Comparison of ENCODE assay signal across 25 cellular contexts in genomic region chr9:135423725-135424124, GRCh38. TPM values are rescaled to one million over a fixed set of nuclear protein-coding genes. Genes with fewer than 3 reads are reported as not detected.
DNase-seq lines count a peak whose midpoint lies in the region; ATAC-seq, FAIRE-seq and TF ChIP-seq lines count a peak whose summit lies in the region.
"Had no signal": no experiment of that assay in that cellular context is flagged by ENCODE, and none has a peak within 500 bp of the region (broad histone marks: within the 10 kb centered on the region; RNA-seq: fewer than 3 reads in every experiment).

No MANE protein-coding gene starts in this region.

- H3K27me3 ChIP-seq in K562 (ENCODE audit: control insufficient read depth in 2 of 2, insufficient read depth in 2 of 2, low read length in 2 of 2) (no peaks in the 10 kb centered on the region), aorta (ENCODE audit: control insufficient read depth in 1 of 2, insufficient read depth in 2 of 2, low read length in 1 of 2) (no peaks in the 10 kb centered on the region)
- H3K27me3 ChIP-seq: BE2C, BLaER1 had no signal

- H3K9ac ChIP-seq in K562 (ENCODE audit: insufficient read depth in 1 of 2, low read depth in 2 of 2, low read length in 2 of 2): no peak overlapping the region
- H3K9ac ChIP-seq: BLaER1 had no signal

- no peak for TF ChIP-seq RAD21 in K562 (CRISPR knock-in tag; conservative IDR thresholded peaks at IDR 0.05 in 1 of 2, IDR thresholded peaks at IDR 0.05 in 1 of 2)

- intact Hi-C loops in K562 (cut with micrococcal nuclease): loop anchor here (5.0 kb wide), 1 partner anchor 54 kb away; the partner anchor contains the start of gene PPP1R26
- intact Hi-C loops in aorta (cut with DNase I): no loop called here

- H4K20me1 ChIP-seq in K562 (replicated peaks; ENCODE audit: control insufficient read depth, insufficient read depth, low read length): no peaks in the 10 kb centered on the region
- H4K20me1 ChIP-seq: BLaER1 had no signal

- no peak overlapping the region for H3K27ac ChIP-seq in HEK293 (ENCODE audit: extremely low read depth, low read depth, low read length)
- H3K27ac ChIP-seq in K562 (ENCODE audit: extremely low read depth, low read depth, low read length): no peak overlapping the region
- H3K27ac ChIP-seq in aorta (ENCODE audit: low read depth in 1 of 2, low read length in 2 of 2): no peak overlapping the region
- H3K27ac ChIP-seq: BLaER1 had no signal

- no peak overlapping the region for H3K4me2 ChIP-seq in K562 (ENCODE audit: insufficient read depth, low read length)
- H3K4me2 ChIP-seq: BLaER1 had no signal

- no peaks in the 10 kb centered on the region for H3K79me2 ChIP-seq in K562 (ENCODE audit: control insufficient read depth, insufficient read depth, low read length)

- H3K4me3 ChIP-seq in HEK293 (ENCODE audit: low read depth, low read length): no peak overlapping the region
- no peak overlapping the region for H3K4me3 ChIP-seq in K562
- no peak overlapping the region for H3K4me3 ChIP-seq in aorta (ENCODE audit: low read length in 2 of 2)
- H3K4me3 ChIP-seq: BLaER1, GM12878 had no signal

- in situ Hi-C loops in K562 (cut with MboI): no loop called here

- no peak for TF ChIP-seq EP300 in K562 (IDR thresholded peaks at IDR 0.05; ENCODE audit: low read length)

- no peaks in the 10 kb centered on the region for H3K9me3 ChIP-seq in HEK293 (ENCODE audit: control insufficient read depth, insufficient read depth, low read depth, low read length)
- no peaks in the 10 kb centered on the region for H3K9me3 ChIP-seq in K562 (replicated peaks; ENCODE audit: control insufficient read depth, insufficient read depth, low read depth, low read length)
- H3K9me3 ChIP-seq in aorta (ENCODE audit: control insufficient read depth, low read length): peaks cover 4% of the 10 kb centered on the region
- H3K9me3 ChIP-seq: BE2C had no signal

- H2AFZ ChIP-seq in K562 (ENCODE audit: low read depth, low read length): no peak overlapping the region

- 89% methylated on average over 9 of the region's 9 CpGs for WGBS in K562 (ENCODE audit: insufficient coverage, low coverage, missing lambda C conversion rate)
- WGBS in aorta, 2 donors: 94% methylated on average over 9 of the region's 9 CpGs

- no peak for FAIRE-seq in K562 (lab: Jason Lieb, UNC)
- FAIRE-seq: A204.1, GM12878, GM12892, GM18507 had no signal

- ATAC-seq in K562 (no peak), aorta (ENCODE audit: low FRiP score) (no peak), HG02884 (IDR thresholded peaks at IDR 0.05; ENCODE audit: unreplicated experiment) (no peak)
- ATAC-seq: GM12878 had no signal

- no peak for TF ChIP-seq CTCF in HEK293 (tag by site-specific recombination; IDR thresholded peaks at IDR 0.05)
- no peak for TF ChIP-seq CTCF in K562 (IDR thresholded peaks at IDR 0.05 in 2 of 3, conservative IDR thresholded peaks at IDR 0.05 in 1 of 3; ENCODE audit: insufficient read depth in 2 of 3, low read depth in 1 of 3, low read length in 3 of 3)

- CTCF ChIA-PET in HEK293 (lab: Yijun Ruan, JAX) (interaction anchor here (0.6 to 1.2 kb wide), 2 partner anchors 10 to 11 kb away, joined by 3 to 8 read pairs; no protein-coding TSS in a partner anchor), K562 (lab: Yijun Ruan, JAX; ENCODE audit: low intra/inter-chr PET ratio) (no interaction called here)

- no peak for TF ChIP-seq POLR2A in K562 (conservative IDR thresholded peaks at IDR 0.05)

- DNase-seq in K562 (ENCODE audit: extremely low read depth in 1 of 4, low spot score in 3 of 4) (peak in 3 of 4 experiments; percentile 3 to 5 (median 3)), aorta (peak; percentile 1), NCI-H526 treated with DMSO at 0.1 percent for 48 hours (lab: John Stamatoyannopoulos, UW) (no peak)
- DNase-seq: 8988T; ACHN; BE2C; C1 segment of cervical spinal cord; CD4-positive, alpha-beta memory T cell; CD4-positive, CD25-positive, alpha-beta regulatory T cell; CD8-positive, alpha-beta memory T cell; COR-L47; DMS 273 treated with DMSO at 0.1 percent for 48 hours; DMS153; DMS53; DMS79; DND-41; EL; GDM1 had no signal

- POLR2A ChIA-PET in HEK293 (lab: Yijun Ruan, JAX): no interaction called here
- POLR2A ChIA-PET in K562 (lab: Yijun Ruan, JAX): no interaction called here

- no peaks in the 10 kb centered on the region for H3K9me1 ChIP-seq in K562 (ENCODE audit: control insufficient read depth, insufficient read depth, low read length)

- H3K4me1 ChIP-seq in HEK293 (ENCODE audit: control insufficient read depth, insufficient read depth, low read length): no peaks in the 10 kb centered on the region
- H3K4me1 ChIP-seq in K562 (replicated peaks in 1 of 2; ENCODE audit: control insufficient read depth in 2 of 2, insufficient read depth in 2 of 2, low read length in 2 of 2): peaks cover 9 to 14% of the 10 kb centered on the region in 2 experiments
- no peaks in the 10 kb centered on the region for H3K4me1 ChIP-seq in aorta (ENCODE audit: control insufficient read depth in 1 of 2, insufficient read depth in 2 of 2, low read length in 2 of 2)
- H3K4me1 ChIP-seq: BE2C, BLaER1 had no signal

- BruUV-seq in K562 (replicated peaks; lab: Mats Ljungman, UMichigan): no TSS peak

- H3K36me3 ChIP-seq in HEK293 (ENCODE audit: control insufficient read depth in 2 of 2, insufficient read depth in 1 of 2, low read length in 2 of 2) (no peaks in the 10 kb centered on the region), K562 (ENCODE audit: control insufficient read depth, insufficient read depth, low read length) (no peaks in the 10 kb centered on the region), aorta (ENCODE audit: control insufficient read depth in 1 of 2, insufficient read depth in 2 of 2, low read length in 1 of 2) (no peaks in the 10 kb centered on the region)
- H3K36me3 ChIP-seq: BE2C, BLaER1 had no signal

TF ChIP-seq in HEK293, 187 proteins besides CTCF, POLR2A, EP300 and RAD21:
- TF ChIP-seq ZSCAN23 (tag by site-specific recombination; IDR thresholded peaks at IDR 0.05) (no peak), SETDB1 (IDR thresholded peaks at IDR 0.05; ENCODE audit: insufficient read length, low read length) (peak; percentile 83), ZNF426 (tag by site-specific recombination; IDR thresholded peaks at IDR 0.05) (no peak)
TF ChIP-seq in HEK293: peak in this region for 1.

TF ChIP-seq in K562, 482 proteins besides CTCF, POLR2A, EP300 and RAD21 (continues in another document):
- TF ChIP-seq ZBTB33 (CRISPR knock-in tag; IDR thresholded peaks at IDR 0.05) (peak; percentile 80), VEZF1 (CRISPR knock-in tag; IDR thresholded peaks at IDR 0.05) (no peak)

RNA-seq across cellular contexts. Expression of gene PPP1R26, which starts 55.9 kb away (rescaled TPM):
- total RNA-seq in K562 (2011; cell fraction: chromatin; rRNA removed; ENCODE audit: low replicate concordance): 19.1 and 41.6 TPM in 2 replicates
- total RNA-seq in K562 (2011; cell fraction: nucleolus; rRNA removed): 25.8 and 36.4 TPM in 2 replicates
- total RNA-seq in K562 (2011; cell fraction: nucleoplasm; rRNA removed): 20.5 and 21.5 TPM in 2 replicates
- total RNA-seq in K562 (2014; rRNA removed) (25.1 and 29.6 TPM in 2 replicates), K562 (2014; rRNA removed; fragmentation: Illumina TruSeq; extraction: Trizol) (8.1 and 11.3 TPM in 2 replicates), K562 (2015; rRNA removed; fragmentation: Illumina TruSeq; extraction: Trizol) (18.2 and 19.4 TPM in 2 replicates), K562 (2021) (23.6 and 26.8 TPM in 2 replicates), aorta (10 to 100 TPM; 11.4 to 14.2 TPM)
- polyA plus RNA-seq in K562 (2011; rRNA removed) (8.6 and 9.3 TPM in 2 replicates), K562 (2014; fragmentation: Illumina TruSeq; extraction: Trizol) (8.0 and 12.4 TPM in 2 replicates), K562 (2014; fragmentation: Nextera tagmentation; extraction: Ambion mirVana) (under 1 TPM; 0.77 to 0.89 TPM), K562 (2014; rRNA removed) (15.0 and 15.6 TPM in 2 replicates), aorta (10 to 100 TPM in 1 of 2 donors, 1 to 10 TPM in 1; 3.3 to 10.3 TPM)
- 9.9 and 15.5 TPM in 2 replicates for polyA plus RNA-seq in K562 (2011; cell fraction: cytosol; rRNA removed)
- polyA plus RNA-seq in K562 (2011; cell fraction: nucleus; rRNA removed): 18.4 and 32.2 TPM in 2 replicates
- 19.0 and 28.0 TPM in 2 replicates for polyA plus RNA-seq in K562 (2012)
- 10.1 and 23.5 TPM in 2 replicates for polyA minus RNA-seq in K562 (2011; rRNA and poly(A)+ RNA removed)
- polyA minus RNA-seq in K562 (2011; cell fraction: cytosol; rRNA and poly(A)+ RNA removed): 16.4 and 18.4 TPM in 2 replicates
- 7.4 and 8.1 TPM in 2 replicates for polyA minus RNA-seq in K562 (2011; cell fraction: nucleus; rRNA and poly(A)+ RNA removed)

Comparison
In these comparisons a context has a peak if more than half of its experiments do, and no peak if none do; other contexts are left out.
1. Of the 44 proteins assayed by ChIP-seq in both K562 and HEK293: peak only in K562: none; only in HEK293: SETDB1; in both: none; in neither: 43.